ENCODE assay signal across 2 cellular contexts in genomic region chr16:85628651-85629050, GRCh38.
TF ChIP-seq lines count a peak whose summit lies in the region.

No MANE protein-coding gene starts in this region.

TF ChIP-seq in GM23338, 12 proteins besides CTCF, POLR2A, EP300 and RAD21:
- no peak for TF ChIP-seq ETS1 (IDR thresholded peaks at IDR 0.05)
- TF ChIP-seq EZH2phosphoT487 (IDR thresholded peaks at IDR 0.05; ENCODE audit: unreplicated experiment): no peak
- TF ChIP-seq EZH2 (IDR thresholded peaks at IDR 0.05; ENCODE audit: low read depth, unreplicated experiment): no peak
- no peak for TF ChIP-seq JUNB (IDR thresholded peaks at IDR 0.05; ENCODE audit: unreplicated experiment)
- TF ChIP-seq, protein P1, sequence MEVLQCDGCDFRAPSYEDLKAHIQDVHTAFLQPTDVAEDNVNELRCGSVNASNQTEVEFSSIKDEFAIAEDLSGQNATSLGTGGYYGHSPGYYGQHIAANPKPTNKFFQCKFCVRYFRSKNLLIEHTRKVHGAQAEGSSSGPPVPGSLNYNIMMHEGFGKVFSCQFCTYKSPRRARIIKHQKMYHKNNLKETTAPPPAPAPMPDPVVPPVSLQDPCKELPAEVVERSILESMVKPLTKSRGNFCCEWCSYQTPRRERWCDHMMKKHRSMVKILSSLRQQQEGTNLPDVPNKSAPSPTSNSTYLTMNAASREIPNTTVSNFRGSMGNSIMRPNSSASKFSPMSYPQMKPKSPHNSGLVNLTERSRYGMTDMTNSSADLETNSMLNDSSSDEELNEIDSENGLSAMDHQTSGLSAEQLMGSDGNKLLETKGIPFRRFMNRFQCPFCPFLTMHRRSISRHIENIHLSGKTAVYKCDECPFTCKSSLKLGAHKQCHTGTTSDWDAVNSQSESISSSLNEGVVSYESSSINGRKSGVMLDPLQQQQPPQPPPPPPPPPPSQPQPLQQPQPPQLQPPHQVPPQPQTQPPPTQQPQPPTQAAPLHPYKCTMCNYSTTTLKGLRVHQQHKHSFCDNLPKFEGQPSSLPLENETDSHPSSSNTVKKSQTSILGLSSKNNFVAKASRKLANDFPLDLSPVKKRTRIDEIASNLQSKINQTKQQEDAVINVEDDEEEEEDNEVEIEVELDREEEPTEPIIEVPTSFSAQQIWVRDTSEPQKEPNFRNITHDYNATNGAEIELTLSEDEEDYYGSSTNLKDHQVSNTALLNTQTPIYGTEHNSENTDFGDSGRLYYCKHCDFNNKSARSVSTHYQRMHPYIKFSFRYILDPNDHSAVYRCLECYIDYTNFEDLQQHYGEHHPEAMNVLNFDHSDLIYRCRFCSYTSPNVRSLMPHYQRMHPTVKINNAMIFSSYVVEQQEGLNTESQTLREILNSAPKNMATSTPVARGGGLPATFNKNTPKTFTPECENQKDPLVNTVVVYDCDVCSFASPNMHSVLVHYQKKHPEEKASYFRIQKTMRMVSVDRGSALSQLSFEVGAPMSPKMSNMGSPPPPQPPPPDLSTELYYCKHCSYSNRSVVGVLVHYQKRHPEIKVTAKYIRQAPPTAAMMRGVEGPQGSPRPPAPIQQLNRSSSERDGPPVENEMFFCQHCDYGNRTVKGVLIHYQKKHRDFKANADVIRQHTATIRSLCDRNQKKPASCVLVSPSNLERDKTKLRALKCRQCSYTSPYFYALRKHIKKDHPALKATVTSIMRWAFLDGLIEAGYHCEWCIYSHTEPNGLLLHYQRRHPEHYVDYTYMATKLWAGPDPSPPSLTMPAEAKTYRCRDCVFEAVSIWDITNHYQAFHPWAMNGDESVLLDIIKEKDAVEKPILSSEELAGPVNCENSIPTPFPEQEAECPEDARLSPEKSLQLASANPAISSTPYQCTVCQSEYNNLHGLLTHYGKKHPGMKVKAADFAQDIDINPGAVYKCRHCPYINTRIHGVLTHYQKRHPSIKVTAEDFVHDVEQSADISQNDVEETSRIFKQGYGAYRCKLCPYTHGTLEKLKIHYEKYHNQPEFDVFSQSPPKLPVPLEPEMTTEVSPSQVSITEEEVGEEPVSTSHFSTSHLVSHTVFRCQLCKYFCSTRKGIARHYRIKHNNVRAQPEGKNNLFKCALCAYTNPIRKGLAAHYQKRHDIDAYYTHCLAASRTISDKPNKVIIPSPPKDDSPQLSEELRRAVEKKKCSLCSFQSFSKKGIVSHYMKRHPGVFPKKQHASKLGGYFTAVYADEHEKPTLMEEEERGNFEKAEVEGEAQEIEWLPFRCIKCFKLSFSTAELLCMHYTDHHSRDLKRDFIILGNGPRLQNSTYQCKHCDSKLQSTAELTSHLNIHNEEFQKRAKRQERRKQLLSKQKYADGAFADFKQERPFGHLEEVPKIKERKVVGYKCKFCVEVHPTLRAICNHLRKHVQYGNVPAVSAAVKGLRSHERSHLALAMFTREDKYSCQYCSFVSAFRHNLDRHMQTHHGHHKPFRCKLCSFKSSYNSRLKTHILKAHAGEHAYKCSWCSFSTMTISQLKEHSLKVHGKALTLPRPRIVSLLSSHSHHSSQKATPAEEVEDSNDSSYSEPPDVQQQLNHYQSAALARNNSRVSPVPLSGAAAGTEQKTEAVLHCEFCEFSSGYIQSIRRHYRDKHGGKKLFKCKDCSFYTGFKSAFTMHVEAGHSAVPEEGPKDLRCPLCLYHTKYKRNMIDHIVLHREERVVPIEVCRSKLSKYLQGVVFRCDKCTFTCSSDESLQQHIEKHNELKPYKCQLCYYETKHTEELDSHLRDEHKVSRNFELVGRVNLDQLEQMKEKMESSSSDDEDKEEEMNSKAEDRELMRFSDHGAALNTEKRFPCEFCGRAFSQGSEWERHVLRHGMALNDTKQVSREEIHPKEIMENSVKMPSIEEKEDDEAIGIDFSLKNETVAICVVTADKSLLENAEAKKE (CRISPR knock-in tag; IDR thresholded peaks at IDR 0.05): no peak
- TF ChIP-seq CREB1 (CRISPR knock-in tag; IDR thresholded peaks at IDR 0.05; ENCODE audit: low read depth): no peak
- no peak for TF ChIP-seq ZNF114 (CRISPR knock-in tag; IDR thresholded peaks at IDR 0.05)
- no peak for TF ChIP-seq ZNF331 (CRISPR knock-in tag; IDR thresholded peaks at IDR 0.05; ENCODE audit: low read depth)
- no peak for TF ChIP-seq STAT1 (IDR thresholded peaks at IDR 0.05; ENCODE audit: unreplicated experiment)
- no peak for TF ChIP-seq NANOG (IDR thresholded peaks at IDR 0.05; ENCODE audit: borderline replicate concordance)
- TF ChIP-seq, protein P2, sequence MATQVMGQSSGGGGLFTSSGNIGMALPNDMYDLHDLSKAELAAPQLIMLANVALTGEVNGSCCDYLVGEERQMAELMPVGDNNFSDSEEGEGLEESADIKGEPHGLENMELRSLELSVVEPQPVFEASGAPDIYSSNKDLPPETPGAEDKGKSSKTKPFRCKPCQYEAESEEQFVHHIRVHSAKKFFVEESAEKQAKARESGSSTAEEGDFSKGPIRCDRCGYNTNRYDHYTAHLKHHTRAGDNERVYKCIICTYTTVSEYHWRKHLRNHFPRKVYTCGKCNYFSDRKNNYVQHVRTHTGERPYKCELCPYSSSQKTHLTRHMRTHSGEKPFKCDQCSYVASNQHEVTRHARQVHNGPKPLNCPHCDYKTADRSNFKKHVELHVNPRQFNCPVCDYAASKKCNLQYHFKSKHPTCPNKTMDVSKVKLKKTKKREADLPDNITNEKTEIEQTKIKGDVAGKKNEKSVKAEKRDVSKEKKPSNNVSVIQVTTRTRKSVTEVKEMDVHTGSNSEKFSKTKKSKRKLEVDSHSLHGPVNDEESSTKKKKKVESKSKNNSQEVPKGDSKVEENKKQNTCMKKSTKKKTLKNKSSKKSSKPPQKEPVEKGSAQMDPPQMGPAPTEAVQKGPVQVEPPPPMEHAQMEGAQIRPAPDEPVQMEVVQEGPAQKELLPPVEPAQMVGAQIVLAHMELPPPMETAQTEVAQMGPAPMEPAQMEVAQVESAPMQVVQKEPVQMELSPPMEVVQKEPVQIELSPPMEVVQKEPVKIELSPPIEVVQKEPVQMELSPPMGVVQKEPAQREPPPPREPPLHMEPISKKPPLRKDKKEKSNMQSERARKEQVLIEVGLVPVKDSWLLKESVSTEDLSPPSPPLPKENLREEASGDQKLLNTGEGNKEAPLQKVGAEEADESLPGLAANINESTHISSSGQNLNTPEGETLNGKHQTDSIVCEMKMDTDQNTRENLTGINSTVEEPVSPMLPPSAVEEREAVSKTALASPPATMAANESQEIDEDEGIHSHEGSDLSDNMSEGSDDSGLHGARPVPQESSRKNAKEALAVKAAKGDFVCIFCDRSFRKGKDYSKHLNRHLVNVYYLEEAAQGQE (IDR thresholded peaks at IDR 0.05; ENCODE audit: unreplicated experiment): no peak
- no peak for TF ChIP-seq POLR2AphosphoS5 (IDR thresholded peaks at IDR 0.05; ENCODE audit: low read depth)

TF ChIP-seq in K562, 482 proteins besides CTCF, POLR2A, EP300 and RAD21:
- TF ChIP-seq CREB3 (tag; conservative IDR thresholded peaks at IDR 0.05; ENCODE audit: low read depth) (no peak), SUPT5H (IDR thresholded peaks at IDR 0.05) (0 out of 2 replicates have a peak, but pooled peaks have one; percentile 12)
- TF ChIP-seq, protein P3, sequence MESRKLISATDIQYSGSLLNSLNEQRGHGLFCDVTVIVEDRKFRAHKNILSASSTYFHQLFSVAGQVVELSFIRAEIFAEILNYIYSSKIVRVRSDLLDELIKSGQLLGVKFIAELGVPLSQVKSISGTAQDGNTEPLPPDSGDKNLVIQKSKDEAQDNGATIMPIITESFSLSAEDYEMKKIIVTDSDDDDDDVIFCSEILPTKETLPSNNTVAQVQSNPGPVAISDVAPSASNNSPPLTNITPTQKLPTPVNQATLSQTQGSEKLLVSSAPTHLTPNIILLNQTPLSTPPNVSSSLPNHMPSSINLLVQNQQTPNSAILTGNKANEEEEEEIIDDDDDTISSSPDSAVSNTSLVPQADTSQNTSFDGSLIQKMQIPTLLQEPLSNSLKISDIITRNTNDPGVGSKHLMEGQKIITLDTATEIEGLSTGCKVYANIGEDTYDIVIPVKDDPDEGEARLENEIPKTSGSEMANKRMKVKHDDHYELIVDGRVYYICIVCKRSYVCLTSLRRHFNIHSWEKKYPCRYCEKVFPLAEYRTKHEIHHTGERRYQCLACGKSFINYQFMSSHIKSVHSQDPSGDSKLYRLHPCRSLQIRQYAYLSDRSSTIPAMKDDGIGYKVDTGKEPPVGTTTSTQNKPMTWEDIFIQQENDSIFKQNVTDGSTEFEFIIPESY (CRISPR knock-in tag; IDR thresholded peaks at IDR 0.05): peak; percentile 79
